Comparison of ENCODE assay signal across 28 cellular contexts in genomic region chr2:64356906-64357305, GRCh38.
"Had no signal": no experiment of that assay in that cellular context is flagged by ENCODE, and none has a peak within 500 bp of the region (broad histone marks: within the 10 kb centered on the region; RNA-seq: fewer than 3 reads in every experiment).

No MANE protein-coding gene starts in this region.

- H3K27ac Mint-ChIP-seq: activated CD4-positive, alpha-beta memory T cell treated with anti-CD3 and anti-CD28 coated beads, Interleukin-2, amount 10 ng/mL, durations not matched to agents 7 days and 5 days; activated CD8-positive, alpha-beta memory T cell treated with anti-CD3 and anti-CD28 coated beads, Interleukin-2, amount 10 ng/mL, durations not matched to agents 7 days and 5 days; activated naive CD8-positive, alpha-beta T cell treated with anti-CD3 and anti-CD28 coated beads, Interleukin-2, amount 10 ng/mL, durations not matched to agents 7 days and 5 days had no signal

- H3K4me3 ChIP-seq: ascending aorta, cardiac muscle cell, MG63, SJCRH30, SK-N-MC had no signal

- ATAC-seq: activated CD8-positive, alpha-beta memory T cell treated with anti-CD3 and anti-CD28 coated beads, Interleukin-2, amount 10 ng/mL, durations not matched to agents 7 days and 5 days; Panc1 had no signal

- H3K36me3 Mint-ChIP-seq: activated naive CD8-positive, alpha-beta T cell treated with anti-CD3 and anti-CD28 coated beads, Interleukin-2, amount 10 ng/mL, durations not matched to agents 7 days and 5 days had no signal

- DNase-seq: activated CD4-positive, alpha-beta memory T cell treated with anti-CD3 and anti-CD28 coated beads, Interleukin-2, amount 10 ng/mL, durations not matched to agents 7 days and 5 days; activated CD4-positive, alpha-beta T cell treated with anti-CD3 and anti-CD28 coated beads for 1 hour; activated CD4-positive, alpha-beta T cell treated with anti-CD3 and anti-CD28 coated beads for 48 hours; activated CD4-positive, CD25-positive, alpha-beta regulatory T cell; activated CD8-positive, alpha-beta memory T cell treated with anti-CD3 and anti-CD28 coated beads for 24 hours; activated CD8-positive, alpha-beta memory T cell treated with anti-CD3 and anti-CD28 coated beads, Interleukin-2, amount 10 ng/mL, durations not matched to agents 7 days and 5 days; activated CD8-positive, alpha-beta memory T cell treated with anti-CD3 and anti-CD28 coated beads, Interleukin-2, amount 50 U/mL, for 48 hours; activated effector memory CD4-positive, alpha-beta T cell treated with Interleukin-2 at 50 U/mL for 16 hours; activated naive CD4-positive, alpha-beta T cell treated with anti-CD3 and anti-CD28 coated beads, Interleukin-2, amount 50 U/mL, for 16 hours; activated naive CD8-positive, alpha-beta T cell treated with anti-CD3 and anti-CD28 coated beads, Interleukin-2, amount 10 ng/mL, durations not matched to agents 7 days and 5 days; activated T-cell treated with anti-CD3 and anti-CD28 coated beads, Interleukin-2, amount 50 U/mL, for 48 hours; amygdala; Kasumi-1; MG63; NCI-H1092; NCI-H1436 treated with DMSO at 0.1 percent for 48 hours; NCI-H1694 treated with DMSO at 0.1 percent for 48 hours; NCI-H2029; NCI-H345; NCI-H524 treated with DMSO at 0.1 percent for 48 hours; SHP77; SJCRH30; T1000; WERI-Rb-1 had no signal

- H3K36me3 ChIP-seq: ascending aorta, cardiac muscle cell, MG63, SJCRH30, WERI-Rb-1 had no signal

- H3K9me3 ChIP-seq: ascending aorta, MG63, SJCRH30 had no signal

- H3K9me3 Mint-ChIP-seq: activated CD4-positive, alpha-beta memory T cell treated with anti-CD3 and anti-CD28 coated beads, Interleukin-2, amount 10 ng/mL, durations not matched to agents 7 days and 5 days; activated naive CD8-positive, alpha-beta T cell treated with anti-CD3 and anti-CD28 coated beads, Interleukin-2, amount 10 ng/mL, durations not matched to agents 7 days and 5 days had no signal

- H3K27ac ChIP-seq: ascending aorta, cardiac muscle cell, SJCRH30, SK-N-MC, WERI-Rb-1 had no signal

- H3K4me3 Mint-ChIP-seq: activated CD4-positive, alpha-beta memory T cell treated with anti-CD3 and anti-CD28 coated beads, Interleukin-2, amount 10 ng/mL, durations not matched to agents 7 days and 5 days; activated CD8-positive, alpha-beta memory T cell treated with anti-CD3 and anti-CD28 coated beads, Interleukin-2, amount 10 ng/mL, durations not matched to agents 7 days and 5 days; activated naive CD8-positive, alpha-beta T cell treated with anti-CD3 and anti-CD28 coated beads, Interleukin-2, amount 10 ng/mL, durations not matched to agents 7 days and 5 days had no signal

- H3K27me3 ChIP-seq: ascending aorta, MG63, SJCRH30 had no signal
